2 cellular contexts compared by ENCODE assay signal in the genomic region with DNA sequence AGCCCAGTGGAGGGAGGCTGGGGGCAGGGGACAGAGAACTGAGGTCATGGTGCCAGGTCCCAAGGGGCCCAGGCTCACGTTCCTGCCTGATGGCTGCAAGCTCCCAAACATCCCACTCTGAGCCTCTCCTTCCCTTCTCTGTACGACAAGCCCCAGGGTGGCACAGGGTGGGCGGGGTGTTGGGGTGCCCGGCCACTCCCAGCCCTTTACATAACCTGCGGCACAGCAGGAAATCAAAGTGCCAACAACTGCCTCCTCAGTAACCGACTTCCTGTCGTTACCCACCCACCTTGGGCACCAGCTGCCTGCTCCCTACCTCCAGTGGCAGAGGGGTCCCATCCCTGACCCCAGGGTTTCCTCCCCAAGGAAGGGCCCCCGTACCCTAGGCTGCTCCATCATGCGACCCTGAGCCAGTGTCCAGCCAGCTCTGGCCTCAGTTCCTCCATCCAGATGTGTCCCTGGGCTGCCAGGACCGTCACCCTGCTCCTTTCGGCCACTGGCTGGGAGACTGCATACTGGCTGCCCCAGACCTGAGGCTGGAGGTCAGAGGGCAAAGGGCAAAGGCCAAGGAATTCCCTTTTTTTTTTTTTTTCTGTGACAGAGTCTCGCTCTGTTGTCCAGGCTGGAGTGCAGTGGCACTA.
TF ChIP-seq lines count a peak whose summit lies in the region.

No MANE protein-coding gene starts in this region.

TF ChIP-seq in A549, 52 proteins besides CTCF, POLR2A, EP300 and RAD21:
- TF ChIP-seq NFE2L2 (conservative IDR thresholded peaks at IDR 0.05; ENCODE audit: low read length) (no peak), SMC3 (IDR thresholded peaks at IDR 0.05) (no peak), FOSB (CRISPR knock-in tag; IDR thresholded peaks at IDR 0.05) (no peak), MYC (IDR thresholded peaks at IDR 0.05; ENCODE audit: borderline replicate concordance, low read length) (no peak), POLR2AphosphoS2 (conservative IDR thresholded peaks at IDR 0.05; ENCODE audit: low read length) (no peak), KDM5A (IDR thresholded peaks at IDR 0.05) (no peak), ZNF302 (CRISPR knock-in tag; IDR thresholded peaks at IDR 0.05) (no peak), HEYL (CRISPR knock-in tag; IDR thresholded peaks at IDR 0.05) (no peak), JUN (IDR thresholded peaks at IDR 0.05) (no peak), HOXB5 (CRISPR knock-in tag; IDR thresholded peaks at IDR 0.05) (no peak), NR3C1 (IDR thresholded peaks at IDR 0.05) (no peak), CHD4 (IDR thresholded peaks at IDR 0.05; ENCODE audit: borderline replicate concordance) (no peak), HOXB13 (CRISPR knock-in tag; IDR thresholded peaks at IDR 0.05; ENCODE audit: low read depth) (no peak), JUNB (IDR thresholded peaks at IDR 0.05) (no peak)
- TF ChIP-seq, protein P1, sequence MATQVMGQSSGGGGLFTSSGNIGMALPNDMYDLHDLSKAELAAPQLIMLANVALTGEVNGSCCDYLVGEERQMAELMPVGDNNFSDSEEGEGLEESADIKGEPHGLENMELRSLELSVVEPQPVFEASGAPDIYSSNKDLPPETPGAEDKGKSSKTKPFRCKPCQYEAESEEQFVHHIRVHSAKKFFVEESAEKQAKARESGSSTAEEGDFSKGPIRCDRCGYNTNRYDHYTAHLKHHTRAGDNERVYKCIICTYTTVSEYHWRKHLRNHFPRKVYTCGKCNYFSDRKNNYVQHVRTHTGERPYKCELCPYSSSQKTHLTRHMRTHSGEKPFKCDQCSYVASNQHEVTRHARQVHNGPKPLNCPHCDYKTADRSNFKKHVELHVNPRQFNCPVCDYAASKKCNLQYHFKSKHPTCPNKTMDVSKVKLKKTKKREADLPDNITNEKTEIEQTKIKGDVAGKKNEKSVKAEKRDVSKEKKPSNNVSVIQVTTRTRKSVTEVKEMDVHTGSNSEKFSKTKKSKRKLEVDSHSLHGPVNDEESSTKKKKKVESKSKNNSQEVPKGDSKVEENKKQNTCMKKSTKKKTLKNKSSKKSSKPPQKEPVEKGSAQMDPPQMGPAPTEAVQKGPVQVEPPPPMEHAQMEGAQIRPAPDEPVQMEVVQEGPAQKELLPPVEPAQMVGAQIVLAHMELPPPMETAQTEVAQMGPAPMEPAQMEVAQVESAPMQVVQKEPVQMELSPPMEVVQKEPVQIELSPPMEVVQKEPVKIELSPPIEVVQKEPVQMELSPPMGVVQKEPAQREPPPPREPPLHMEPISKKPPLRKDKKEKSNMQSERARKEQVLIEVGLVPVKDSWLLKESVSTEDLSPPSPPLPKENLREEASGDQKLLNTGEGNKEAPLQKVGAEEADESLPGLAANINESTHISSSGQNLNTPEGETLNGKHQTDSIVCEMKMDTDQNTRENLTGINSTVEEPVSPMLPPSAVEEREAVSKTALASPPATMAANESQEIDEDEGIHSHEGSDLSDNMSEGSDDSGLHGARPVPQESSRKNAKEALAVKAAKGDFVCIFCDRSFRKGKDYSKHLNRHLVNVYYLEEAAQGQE (IDR thresholded peaks at IDR 0.05): no peak
- TF ChIP-seq, protein P2, sequence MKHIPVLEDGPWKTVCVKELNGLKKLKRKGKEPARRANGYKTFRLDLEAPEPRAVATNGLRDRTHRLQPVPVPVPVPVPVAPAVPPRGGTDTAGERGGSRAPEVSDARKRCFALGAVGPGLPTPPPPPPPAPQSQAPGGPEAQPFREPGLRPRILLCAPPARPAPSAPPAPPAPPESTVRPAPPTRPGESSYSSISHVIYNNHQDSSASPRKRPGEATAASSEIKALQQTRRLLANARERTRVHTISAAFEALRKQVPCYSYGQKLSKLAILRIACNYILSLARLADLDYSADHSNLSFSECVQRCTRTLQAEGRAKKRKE (CRISPR knock-in tag; IDR thresholded peaks at IDR 0.05; ENCODE audit: low read depth): no peak

TF ChIP-seq in K562, 482 proteins besides CTCF, POLR2A, EP300 and RAD21:
- TF ChIP-seq ZNF384 (IDR thresholded peaks at IDR 0.05; ENCODE audit: low read depth, low read length) (peak; percentile 76), DIDO1 (tag; IDR thresholded peaks at IDR 0.05; ENCODE audit: low read depth) (no peak), NR2C2 (CRISPR knock-in tag; IDR thresholded peaks at IDR 0.05) (peak; percentile 95), NR2C2 (tag; IDR thresholded peaks at IDR 0.05) (peak; percentile 87), ZNF121 (CRISPR knock-in tag; conservative IDR thresholded peaks at IDR 0.05) (peak; percentile 62), DNMT1 (IDR thresholded peaks at IDR 0.05) (no peak), ZNF23 (CRISPR knock-in tag; IDR thresholded peaks at IDR 0.05) (no peak), NR2C1 (IDR thresholded peaks at IDR 0.05) (peak; percentile 96), NR2C1 (tag; IDR thresholded peaks at IDR 0.05) (peak; percentile 95), ZSCAN32 (CRISPR knock-in tag; IDR thresholded peaks at IDR 0.05) (no peak)
- TF ChIP-seq, protein P3, sequence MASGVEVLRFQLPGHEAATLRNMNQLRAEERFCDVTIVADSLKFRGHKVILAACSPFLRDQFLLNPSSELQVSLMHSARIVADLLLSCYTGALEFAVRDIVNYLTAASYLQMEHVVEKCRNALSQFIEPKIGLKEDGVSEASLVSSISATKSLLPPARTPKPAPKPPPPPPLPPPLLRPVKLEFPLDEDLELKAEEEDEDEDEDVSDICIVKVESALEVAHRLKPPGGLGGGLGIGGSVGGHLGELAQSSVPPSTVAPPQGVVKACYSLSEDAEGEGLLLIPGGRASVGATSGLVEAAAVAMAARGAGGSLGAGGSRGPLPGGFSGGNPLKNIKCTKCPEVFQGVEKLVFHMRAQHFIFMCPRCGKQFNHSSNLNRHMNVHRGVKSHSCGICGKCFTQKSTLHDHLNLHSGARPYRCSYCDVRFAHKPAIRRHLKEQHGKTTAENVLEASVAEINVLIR (CRISPR knock-in tag; IDR thresholded peaks at IDR 0.05): no peak
TF ChIP-seq in K562: peak in this region for 4.
